10 cellular contexts compared by ENCODE assay signal in the genomic region with DNA sequence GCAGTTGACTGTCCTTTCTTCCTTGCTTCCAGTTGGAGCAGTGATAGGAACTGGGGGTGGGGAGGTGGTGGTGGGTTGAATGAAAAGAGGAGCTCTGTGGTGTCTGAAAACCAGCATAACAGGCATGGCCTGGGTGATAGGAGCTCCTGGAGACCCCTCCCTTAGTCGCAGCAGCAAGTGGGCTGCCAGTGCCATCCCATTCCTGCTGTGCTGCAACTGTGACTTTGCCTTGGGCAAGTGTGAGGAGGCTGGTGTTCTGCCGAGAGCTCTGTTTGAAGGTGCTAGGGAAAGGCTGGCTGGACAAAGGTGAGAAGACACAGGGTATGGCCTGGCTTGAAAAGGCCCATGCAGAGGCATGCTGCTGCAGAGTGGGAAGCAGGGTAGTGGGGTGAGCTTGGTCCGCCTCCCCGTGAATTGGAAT. TPM values are rescaled to one million over a fixed set of nuclear protein-coding genes. Genes with fewer than 3 reads are reported as not detected.
DNase-seq lines count a peak whose midpoint lies in the region; ATAC-seq and TF ChIP-seq lines count a peak whose summit lies in the region.
"Had no signal": no experiment of that assay in that cellular context is flagged by ENCODE, and none has a peak within 500 bp of the region (broad histone marks: within the 10 kb centered on the region; RNA-seq: fewer than 3 reads in every experiment).

No MANE protein-coding gene starts in this region.

- H3K4me3 ChIP-seq in breast epithelium: no peak overlapping the region
- H3K4me3 ChIP-seq: skin epidermis had no signal

- no peak for ATAC-seq in activated naive CD8-positive, alpha-beta T cell treated with anti-CD3 and anti-CD28 coated beads, Interleukin-2, amount 50 U/mL, for 24 hours
- ATAC-seq in GM21717 (IDR thresholded peaks at IDR 0.05; ENCODE audit: unreplicated experiment): no peak

- H3K27ac ChIP-seq in breast epithelium: peak overlapping the region in 1 of 2 donors; percentile 14

- peak overlapping the region; percentile 88 for H3K27ac Mint-ChIP-seq in activated naive CD4-positive, alpha-beta T cell treated with anti-CD3 and anti-CD28 coated beads, Interleukin-2, amount 50 U/mL, for 24 hours
- peak overlapping the region; percentile 34 for H3K27ac Mint-ChIP-seq in activated naive CD8-positive, alpha-beta T cell treated with anti-CD3 and anti-CD28 coated beads, Interleukin-2, amount 50 U/mL, for 24 hours
- H3K27ac Mint-ChIP-seq in type B pancreatic cell: peak overlapping the region; percentile 84

- TF ChIP-seq CTCF in type B pancreatic cell (conservative IDR thresholded peaks at IDR 0.05) (no peak), breast epithelium (IDR thresholded peaks at IDR 0.05) (no peak)

- no peak for DNase-seq in activated naive CD4-positive, alpha-beta T cell treated with anti-CD3 and anti-CD28 coated beads, Interleukin-2, amount 50 U/mL, for 16 hours
- no peak for DNase-seq in activated naive CD8-positive, alpha-beta T cell treated with anti-CD3 and anti-CD28 coated beads, Interleukin-2, amount 50 U/mL, for 24 hours
- DNase-seq in mesenteric fat pad (ENCODE audit: low spot score): peak; percentile 51
- peak; percentile 48 for DNase-seq in type B pancreatic cell (ENCODE audit: extremely low spot score, unreplicated experiment)
- no peak for DNase-seq in HuH-7.5 (ENCODE audit: low spot score)
- DNase-seq in breast epithelium (ENCODE audit: low spot score in 2 of 2): no peak
- DNase-seq: activated gamma-delta T cell treated with Interleukin-2 at 50 U/mL for 16 hours had no signal

- H3K4me3 Mint-ChIP-seq in activated naive CD4-positive, alpha-beta T cell treated with anti-CD3 and anti-CD28 coated beads, Interleukin-2, amount 50 U/mL, for 24 hours: no peak overlapping the region
- no peak overlapping the region for H3K4me3 Mint-ChIP-seq in activated naive CD8-positive, alpha-beta T cell treated with anti-CD3 and anti-CD28 coated beads, Interleukin-2, amount 50 U/mL, for 24 hours
- peak overlapping the region; percentile 80 for H3K4me3 Mint-ChIP-seq in type B pancreatic cell

- peaks cover 32% of the 10 kb centered on the region for H3K4me1 Mint-ChIP-seq in activated naive CD4-positive, alpha-beta T cell treated with anti-CD3 and anti-CD28 coated beads, Interleukin-2, amount 50 U/mL, for 24 hours
- peaks cover 21% of the 10 kb centered on the region for H3K4me1 Mint-ChIP-seq in activated naive CD8-positive, alpha-beta T cell treated with anti-CD3 and anti-CD28 coated beads, Interleukin-2, amount 50 U/mL, for 24 hours
- H3K4me1 Mint-ChIP-seq in type B pancreatic cell (ENCODE audit: unreplicated experiment): peaks cover 20% of the 10 kb centered on the region

- H3K27me3 Mint-ChIP-seq in activated naive CD4-positive, alpha-beta T cell treated with anti-CD3 and anti-CD28 coated beads, Interleukin-2, amount 50 U/mL, for 24 hours: no peaks in the 10 kb centered on the region
- no peaks in the 10 kb centered on the region for H3K27me3 Mint-ChIP-seq in activated naive CD8-positive, alpha-beta T cell treated with anti-CD3 and anti-CD28 coated beads, Interleukin-2, amount 50 U/mL, for 24 hours
- H3K27me3 Mint-ChIP-seq in type B pancreatic cell: peaks cover 3% of the 10 kb centered on the region

- no peaks in the 10 kb centered on the region for H3K9me3 Mint-ChIP-seq in activated naive CD4-positive, alpha-beta T cell treated with anti-CD3 and anti-CD28 coated beads, Interleukin-2, amount 50 U/mL, for 24 hours
- no peaks in the 10 kb centered on the region for H3K9me3 Mint-ChIP-seq in activated naive CD8-positive, alpha-beta T cell treated with anti-CD3 and anti-CD28 coated beads, Interleukin-2, amount 50 U/mL, for 24 hours
- H3K9me3 Mint-ChIP-seq in type B pancreatic cell: no peaks in the 10 kb centered on the region

- H3K27me3 ChIP-seq in breast epithelium: no peaks in the 10 kb centered on the region

- intact Hi-C loops in breast epithelium (cut with DNase I; ENCODE audit: low total_unique reads): no loop called here

- peaks cover 0 to 10% of the 10 kb centered on the region in 2 donors for H3K4me1 ChIP-seq in breast epithelium

- TF ChIP-seq POLR2A in breast epithelium (IDR thresholded peaks at IDR 0.05): no peak

- H3K36me3 ChIP-seq in breast epithelium: peaks cover 12% of the 10 kb centered on the region

- H3K9me3 ChIP-seq in breast epithelium: no peaks in the 10 kb centered on the region

- peaks cover 13% of the 10 kb centered on the region for H3K36me3 Mint-ChIP-seq in activated naive CD4-positive, alpha-beta T cell treated with anti-CD3 and anti-CD28 coated beads, Interleukin-2, amount 50 U/mL, for 24 hours
- peaks cover 38% of the 10 kb centered on the region for H3K36me3 Mint-ChIP-seq in activated naive CD8-positive, alpha-beta T cell treated with anti-CD3 and anti-CD28 coated beads, Interleukin-2, amount 50 U/mL, for 24 hours (ENCODE audit: low read depth)
- peaks cover 17% of the 10 kb centered on the region for H3K36me3 Mint-ChIP-seq in type B pancreatic cell

RNA-seq across cellular contexts. Expression of a gene that starts 2.7 kb away (rescaled TPM):
- 1.8 TPM for total RNA-seq in mesenteric fat pad
- 6.9 and 9.7 TPM in 2 replicates for total RNA-seq in type B pancreatic cell (ENCODE audit: low replicate concordance)
- under 1 TPM; 0.66 to 0.88 (median 0.80) TPM for total RNA-seq in breast epithelium

RNA-seq across cellular contexts. Expression of a gene that starts 39.7 kb away (rescaled TPM):
- total RNA-seq in mesenteric fat pad: 104 TPM
- 109 and 117 TPM in 2 replicates for total RNA-seq in type B pancreatic cell (ENCODE audit: low replicate concordance)
- 10 to 100 TPM; 49.2 to 61.9 (median 56.6) TPM for total RNA-seq in breast epithelium

Comparison
In these comparisons a context has a peak if more than half of its experiments do, and no peak if none do; other contexts are left out.
1. H3K27ac Mint-ChIP-seq: peak in every context shown above with its lines; median percentile 88 in activated naive CD4-positive, alpha-beta T cell treated with anti-CD3 and anti-CD28 coated beads, Interleukin-2, amount 50 U/mL, for 24 hours; 84 in type B pancreatic cell; 34 in activated naive CD8-positive, alpha-beta T cell treated with anti-CD3 and anti-CD28 coated beads, Interleukin-2, amount 50 U/mL, for 24 hours.
2. DNase-seq: peak in mesenteric fat pad (single experiment) and type B pancreatic cell (single experiment); none in activated naive CD4-positive, alpha-beta T cell treated with anti-CD3 and anti-CD28 coated beads, Interleukin-2, amount 50 U/mL, for 16 hours (single experiment), activated naive CD8-positive, alpha-beta T cell treated with anti-CD3 and anti-CD28 coated beads, Interleukin-2, amount 50 U/mL, for 24 hours (single experiment), HuH-7.5 (single experiment) and breast epithelium (0 of 2).